ENCODE assay signal across 25 cellular contexts in genomic region chr5:82182662-82183061, GRCh38.
"Had no signal": no experiment of that assay in that cellular context is flagged by ENCODE, and none has a peak within 500 bp of the region (broad histone marks: within the 10 kb centered on the region; RNA-seq: fewer than 3 reads in every experiment).

No MANE protein-coding gene starts in this region.

- FAIRE-seq: urothelium cell line had no signal

- H3K27ac ChIP-seq: stomach, suprapubic skin, testis, thoracic aorta, thyroid gland, tibial artery, tibial nerve, transverse colon, upper lobe of left lung, upper lobe of right lung, uterus, vagina had no signal

- H3K36me3 ChIP-seq: thoracic aorta, thyroid gland, transverse colon, upper lobe of left lung, uterus, vagina had no signal

- DNase-seq: stimulated activated CD4-positive, alpha-beta T cell treated with anti-CD3 and anti-CD28 coated beads, Interleukin-2, amount 100 ng/mL, for 48 hours; stimulated activated CD4-positive, alpha-beta T cell treated with anti-CD3 and anti-CD28 coated beads, Interleukin-4, amount 100 ng/mL, for 1 hour; stimulated activated CD4-positive, alpha-beta T cell treated with anti-CD3 and anti-CD28 coated beads, Interleukin-4, amount 100 ng/mL, for 24 hours; stimulated activated CD4-positive, alpha-beta T cell treated with anti-CD3 and anti-CD28 coated beads, Interleukin-4, amount 100 ng/mL, for 4 hours; stimulated activated CD8-positive, alpha-beta memory T cell treated with anti-CD3 and anti-CD28 coated beads, Interleukin-4, amount 100 ng/mL, for 48 hours; stimulated activated naive B cell treated with anti-CD40 and anti-IgM and Interleukin-4, amounts not matched to agents 10 μg/mL and 1 μg/mL and 100 μg/mL, for 72 hours; stimulated activated naive CD4-positive, alpha-beta T cell; stimulated activated naive CD4-positive, alpha-beta T cell treated with Interleukin-2 at 50 U/mL for 16 hours; stimulated activated naive CD8-positive, alpha-beta T cell treated with anti-CD3 and anti-CD28 coated beads, Interleukin-15, amount 100 ng/mL, for 72 hours; stimulated activated naive CD8-positive, alpha-beta T cell treated with anti-CD3 and anti-CD28 coated beads, Interleukin-15, Interleukin-2, amounts not matched to agents 100 U/mL and 50 U/mL, for 24 hours; stomach; substantia nigra; testis; thyroid gland; tibial artery; transverse colon; trophoblast cell; upper lobe of left lung; upper lobe of right lung; uterus had no signal

- H3K4me3 ChIP-seq: stomach, suprapubic skin, testis, thoracic aorta, thyroid gland, tibial artery, tibial nerve, transverse colon, upper lobe of left lung, upper lobe of right lung, uterus, vagina had no signal

- H3K9me3 ChIP-seq: stomach, suprapubic skin, testis, thoracic aorta, thyroid gland, tibial artery, tibial nerve, transverse colon, upper lobe of left lung, upper lobe of right lung, uterus, vagina had no signal

- H3K4me1 ChIP-seq: stomach, testis, thyroid gland, tibial artery, tibial nerve, transverse colon, upper lobe of left lung, upper lobe of right lung, uterus, vagina had no signal
